ENCODE assay signal across 8 cellular contexts in the genomic region with DNA sequence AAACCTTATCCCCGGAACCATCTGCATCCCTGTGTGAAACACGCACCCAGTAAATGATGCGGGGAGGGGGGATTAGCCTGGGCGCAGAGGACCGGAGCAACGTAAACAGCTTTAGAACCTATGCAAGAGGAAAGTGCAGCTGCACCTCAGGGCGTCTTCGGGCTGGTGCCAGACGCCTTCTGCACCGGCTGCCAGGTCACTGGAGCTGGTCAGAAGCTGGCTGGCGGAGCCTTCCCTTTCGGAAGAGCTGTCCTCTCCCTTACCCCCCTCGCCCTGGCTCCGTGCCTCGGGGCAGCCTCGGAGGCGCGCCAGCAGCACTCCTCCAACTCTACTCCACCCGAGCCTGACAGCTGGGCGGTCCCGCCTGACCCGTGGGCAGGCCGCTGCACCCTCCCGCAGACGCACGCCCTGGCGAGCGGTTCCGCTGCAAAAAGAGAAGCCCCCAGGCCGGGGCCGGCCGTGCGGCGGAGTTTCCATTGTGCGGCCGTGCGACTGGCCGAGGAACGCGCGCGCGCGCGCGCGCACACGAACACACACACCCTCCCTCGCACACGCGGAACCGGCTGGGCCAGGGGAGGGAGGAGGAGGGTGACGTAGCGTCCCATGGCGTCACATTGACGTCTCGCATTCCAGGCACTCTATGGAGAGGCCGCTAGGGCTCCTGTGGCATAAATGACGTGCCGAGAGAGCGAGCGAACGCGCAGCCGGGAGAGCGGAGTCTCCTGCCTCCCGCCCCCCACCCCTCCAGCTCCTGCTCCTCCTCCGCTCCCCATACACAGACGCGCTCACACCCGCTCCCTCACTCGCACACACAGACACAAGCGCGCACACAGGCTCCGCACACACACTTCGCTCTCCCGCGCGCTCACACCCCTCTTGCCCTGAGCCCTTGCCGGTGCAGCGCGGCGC. TPM values are rescaled to one million over a fixed set of nuclear protein-coding genes. Genes with fewer than 3 reads are reported as not detected.
DNase-seq lines count a peak whose midpoint lies in the region; ATAC-seq and TF ChIP-seq lines count a peak whose summit lies in the region.

A gene (plus strand): TSS at position 699 of the 909 bp plus-strand sequence. CDS start 6,158 bp downstream, outside the sequence.

- TF ChIP-seq POLR2A in testis (IDR thresholded peaks at IDR 0.05): no peak

- peaks cover 29% of the 10 kb centered on the region for H3K4me1 Mint-ChIP-seq in HFFc6 (ENCODE audit: low read depth)
- H3K4me1 Mint-ChIP-seq in activated naive CD4-positive, alpha-beta T cell treated with anti-CD3 and anti-CD28 coated beads, Interleukin-2, amount 50 U/mL, for 24 hours: peaks cover 64% of the 10 kb centered on the region

- H2AFZ ChIP-seq in SK-N-SH (ENCODE audit: low read depth): peak within 1 kb of the TSS; percentile 84

- H3K4me3 ChIP-seq in SK-N-SH (ENCODE audit: low read depth in 2 of 2, low read length in 1 of 2) (peak within 1 kb of the TSS; percentile 91 to 97), testis (peak within 1 kb of the TSS; percentile 83 to 97)

- TF ChIP-seq RAD21 in SK-N-SH (IDR thresholded peaks at IDR 0.05; ENCODE audit: low read length): peak; percentile 20

- POLR2A ChIA-PET in SK-N-SH (lab: Yijun Ruan, JAX): interaction anchor here (0.5 to 2.6 kb wide), 8 partner anchors 84 to 684 kb away, joined by 3 to 13 read pairs (median 4); a partner anchor contains a TSS

- H3K9me2 ChIP-seq in SK-N-SH: no peaks in the 10 kb centered on the region

- peaks cover 27% of the 10 kb centered on the region for H3F3A ChIP-seq in SK-N-SH (replicated peaks; ENCODE audit: insufficient read depth)

- DNase-seq in GM04504 (ENCODE audit: low read depth) (peak; percentile 91), HFFc6 (peak; percentile 97), NCI-H1048 (lab: John Stamatoyannopoulos, UW) (peak; percentile 88), SK-N-SH (peak; percentile 91), glomerular endothelial cell (ENCODE audit: extremely low read depth, low read depth, low spot score) (peak; percentile 76), omental fat pad (ENCODE audit: low spot score) (peak; percentile 94), testis (peak; percentile 96)

- H3K9me3 Mint-ChIP-seq in HFFc6: no peaks in the 10 kb centered on the region
- H3K9me3 Mint-ChIP-seq in activated naive CD4-positive, alpha-beta T cell treated with anti-CD3 and anti-CD28 coated beads, Interleukin-2, amount 50 U/mL, for 24 hours: no peaks in the 10 kb centered on the region

- H3K4me1 ChIP-seq in SK-N-SH (ENCODE audit: control insufficient read depth in 1 of 2, insufficient read depth in 2 of 2, low read depth in 1 of 2, low read length in 1 of 2) (peaks cover 12 to 18% of the 10 kb centered on the region in 2 experiments; a peak in 3 of 4 replicates), testis (peaks cover 35% of the 10 kb centered on the region)

- peak; percentile 56 for TF ChIP-seq CTCF in HFFc6 (IDR thresholded peaks at IDR 0.05)
- TF ChIP-seq CTCF in SK-N-SH (IDR thresholded peaks at IDR 0.05): no peak
- TF ChIP-seq CTCF in omental fat pad (IDR thresholded peaks at IDR 0.05): no peak
- TF ChIP-seq CTCF in testis (IDR thresholded peaks at IDR 0.05): peak in 2 of 3 experiments; percentile 45 to 52

- CTCF ChIA-PET in SK-N-SH (lab: Yijun Ruan, JAX): interaction anchor here (0.6 to 1.5 kb wide), 9 partner anchors 9 to 657 kb away, joined by 3 to 4 read pairs (median 3); no protein-coding TSS in a partner anchor

- intact Hi-C loops in testis (cut with DNase I; ENCODE audit: low total_unique reads): loop anchor here (5.0 kb wide), 1 partner anchor 86 kb away; a partner anchor contains a TSS

- H3K9me3 ChIP-seq in SK-N-SH: no peaks in the 10 kb centered on the region
- no peaks in the 10 kb centered on the region for H3K9me3 ChIP-seq in testis

- no peaks in the 10 kb centered on the region for H3K27me3 ChIP-seq in SK-N-SH (ENCODE audit: insufficient read depth)
- no peaks in the 10 kb centered on the region for H3K27me3 ChIP-seq in testis

- H3K27me3 Mint-ChIP-seq in HFFc6 (ENCODE audit: insufficient read depth): peaks cover 10% of the 10 kb centered on the region
- H3K27me3 Mint-ChIP-seq in activated naive CD4-positive, alpha-beta T cell treated with anti-CD3 and anti-CD28 coated beads, Interleukin-2, amount 50 U/mL, for 24 hours: peaks cover 4% of the 10 kb centered on the region

- H3K4me3 Mint-ChIP-seq in HFFc6: peak within 1 kb of the TSS; percentile 99
- H3K4me3 Mint-ChIP-seq in activated naive CD4-positive, alpha-beta T cell treated with anti-CD3 and anti-CD28 coated beads, Interleukin-2, amount 50 U/mL, for 24 hours: peak within 1 kb of the TSS; percentile 99

- no peaks in the 10 kb centered on the region for H3K36me3 Mint-ChIP-seq in HFFc6 (ENCODE audit: low read depth)
- H3K36me3 Mint-ChIP-seq in activated naive CD4-positive, alpha-beta T cell treated with anti-CD3 and anti-CD28 coated beads, Interleukin-2, amount 50 U/mL, for 24 hours: no peaks in the 10 kb centered on the region

- peak within 1 kb of the TSS; percentile 84 to 95 for H3K27ac ChIP-seq in SK-N-SH (ENCODE audit: low read depth in 2 of 2, low read length in 1 of 2)
- peak within 1 kb of the TSS; percentile 92 to 99 for H3K27ac ChIP-seq in testis

- H3K4me2 ChIP-seq in SK-N-SH: peak within 1 kb of the TSS; percentile 95

- H4K20me1 ChIP-seq in SK-N-SH (ENCODE audit: insufficient read depth): no peaks in the 10 kb centered on the region; the same call in 1 of the 2 replicates

- peaks cover 15% of the 10 kb centered on the region for H3K79me2 ChIP-seq in SK-N-SH (ENCODE audit: insufficient read depth)

- peak; percentile 69 for ATAC-seq in omental fat pad (ENCODE audit: low FRiP score)

- WGBS in SK-N-SH (ENCODE audit: low lambda C conversion rate): 1% methylated on average over 19 of the region's 83 CpGs
- WGBS in testis, 2 donors: 0 to 1% methylated on average over 8 to 76 of the region's 83 CpGs

- no peak; a peak in 1 of 4 replicates for TF ChIP-seq EP300 in SK-N-SH (IDR thresholded peaks at IDR 0.05; ENCODE audit: borderline replicate concordance in 1 of 2, low read depth in 1 of 2, low read length in 1 of 2)

- H3K36me3 ChIP-seq in SK-N-SH (replicated peaks in 1 of 2; ENCODE audit: control insufficient read depth in 1 of 2, insufficient read depth in 2 of 2, low read length in 1 of 2) (no peaks in the 10 kb centered on the region), testis (ENCODE audit: low read depth, missing control alignments) (no peaks in the 10 kb centered on the region)

- H3K27ac Mint-ChIP-seq in HFFc6: peak within 1 kb of the TSS; percentile 80
- H3K27ac Mint-ChIP-seq in activated naive CD4-positive, alpha-beta T cell treated with anti-CD3 and anti-CD28 coated beads, Interleukin-2, amount 50 U/mL, for 24 hours: peak within 1 kb of the TSS; percentile 95

- H3K9ac ChIP-seq in SK-N-SH: peak within 1 kb of the TSS; percentile 88

TF ChIP-seq in SK-N-SH, 30 proteins besides CTCF, POLR2A, EP300 and RAD21 (continues in another document):
- TF ChIP-seq YY1 (IDR thresholded peaks at IDR 0.05; ENCODE audit: low read depth): no peak; the same call in 1 of the 2 replicates
- TF ChIP-seq, protein P1, sequence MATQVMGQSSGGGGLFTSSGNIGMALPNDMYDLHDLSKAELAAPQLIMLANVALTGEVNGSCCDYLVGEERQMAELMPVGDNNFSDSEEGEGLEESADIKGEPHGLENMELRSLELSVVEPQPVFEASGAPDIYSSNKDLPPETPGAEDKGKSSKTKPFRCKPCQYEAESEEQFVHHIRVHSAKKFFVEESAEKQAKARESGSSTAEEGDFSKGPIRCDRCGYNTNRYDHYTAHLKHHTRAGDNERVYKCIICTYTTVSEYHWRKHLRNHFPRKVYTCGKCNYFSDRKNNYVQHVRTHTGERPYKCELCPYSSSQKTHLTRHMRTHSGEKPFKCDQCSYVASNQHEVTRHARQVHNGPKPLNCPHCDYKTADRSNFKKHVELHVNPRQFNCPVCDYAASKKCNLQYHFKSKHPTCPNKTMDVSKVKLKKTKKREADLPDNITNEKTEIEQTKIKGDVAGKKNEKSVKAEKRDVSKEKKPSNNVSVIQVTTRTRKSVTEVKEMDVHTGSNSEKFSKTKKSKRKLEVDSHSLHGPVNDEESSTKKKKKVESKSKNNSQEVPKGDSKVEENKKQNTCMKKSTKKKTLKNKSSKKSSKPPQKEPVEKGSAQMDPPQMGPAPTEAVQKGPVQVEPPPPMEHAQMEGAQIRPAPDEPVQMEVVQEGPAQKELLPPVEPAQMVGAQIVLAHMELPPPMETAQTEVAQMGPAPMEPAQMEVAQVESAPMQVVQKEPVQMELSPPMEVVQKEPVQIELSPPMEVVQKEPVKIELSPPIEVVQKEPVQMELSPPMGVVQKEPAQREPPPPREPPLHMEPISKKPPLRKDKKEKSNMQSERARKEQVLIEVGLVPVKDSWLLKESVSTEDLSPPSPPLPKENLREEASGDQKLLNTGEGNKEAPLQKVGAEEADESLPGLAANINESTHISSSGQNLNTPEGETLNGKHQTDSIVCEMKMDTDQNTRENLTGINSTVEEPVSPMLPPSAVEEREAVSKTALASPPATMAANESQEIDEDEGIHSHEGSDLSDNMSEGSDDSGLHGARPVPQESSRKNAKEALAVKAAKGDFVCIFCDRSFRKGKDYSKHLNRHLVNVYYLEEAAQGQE (IDR thresholded peaks at IDR 0.05; ENCODE audit: low read depth, low read length): no peak
- no peak for TF ChIP-seq FOXM1 (IDR thresholded peaks at IDR 0.05; ENCODE audit: low read depth)
- TF ChIP-seq MXI1 (IDR thresholded peaks at IDR 0.05; ENCODE audit: low read depth, low read length): peak; percentile 82; the same call in 1 of the 2 replicates
- TF ChIP-seq, protein P2, sequence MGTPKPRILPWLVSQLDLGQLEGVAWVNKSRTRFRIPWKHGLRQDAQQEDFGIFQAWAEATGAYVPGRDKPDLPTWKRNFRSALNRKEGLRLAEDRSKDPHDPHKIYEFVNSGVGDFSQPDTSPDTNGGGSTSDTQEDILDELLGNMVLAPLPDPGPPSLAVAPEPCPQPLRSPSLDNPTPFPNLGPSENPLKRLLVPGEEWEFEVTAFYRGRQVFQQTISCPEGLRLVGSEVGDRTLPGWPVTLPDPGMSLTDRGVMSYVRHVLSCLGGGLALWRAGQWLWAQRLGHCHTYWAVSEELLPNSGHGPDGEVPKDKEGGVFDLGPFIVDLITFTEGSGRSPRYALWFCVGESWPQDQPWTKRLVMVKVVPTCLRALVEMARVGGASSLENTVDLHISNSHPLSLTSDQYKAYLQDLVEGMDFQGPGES (IDR thresholded peaks at IDR 0.05; ENCODE audit: low read depth, low read length): no peak

RNA-seq across cellular contexts. Expression of the gene that starts here (rescaled TPM):
- total RNA-seq in HFFc6 (2021; fragmentation: NEBNext Ultra II Directional; extraction: Animal tissue kit (Norgen Biotek cat#: 25700)): 1 to 10 TPM; 1.2 to 3.1 (median 2.4) TPM
- polyA plus RNA-seq in SK-N-SH (2012; rRNA removed) (1.3 and 2.1 TPM in 2 replicates), testis (ENCODE audit: insufficient read depth, low read depth, low replicate concordance) (1.7 TPM)
- polyA plus RNA-seq in SK-N-SH (2012; cell fraction: cytosol; rRNA removed): 0.67 and 1.8 TPM in 2 replicates
- polyA plus RNA-seq in SK-N-SH (2012; cell fraction: nucleus; rRNA removed): 4.7 and 10.7 TPM in 2 replicates
- total RNA-seq in glomerular endothelial cell (0.05 and 0.12 TPM in 2 replicates), omental fat pad (100 to 1,000 TPM in 1 of 4 donors, 10 to 100 TPM in 3; 12.4 to 216 (median 26.3) TPM), testis (1 to 10 TPM; 2.5 to 3.0 TPM)

Comparison
In these comparisons a context has a peak if more than half of its experiments do, and no peak if none do; other contexts are left out.
1. Peak in every context shown above with its lines: DNase-seq, ATAC-seq, H3K4me3 ChIP-seq and H3K27ac ChIP-seq.
2. Peak in DNase-seq in glomerular endothelial cell; RNA of the gene not detected or under 1 TPM.
3. CTCF ChIP-seq: peak in HFFc6 (single experiment) and testis (2 of 3); none in SK-N-SH (single experiment) and omental fat pad (0 of 3).